ENCODE assay signal across 37 cellular contexts in genomic region chr10:4754143-4754542, GRCh38.
"Had no signal": no experiment of that assay in that cellular context is flagged by ENCODE, and none has a peak within 500 bp of the region (broad histone marks: within the 10 kb centered on the region; RNA-seq: fewer than 3 reads in every experiment).

No MANE protein-coding gene starts in this region.

- H3K36me3 ChIP-seq: adrenal gland, cardiac muscle cell had no signal

- ATAC-seq: activated CD8-positive, alpha-beta T cell treated with anti-CD3 and anti-CD28 coated beads for 36 hours; activated naive CD4-positive, alpha-beta T cell treated with anti-CD3 and anti-CD28 coated beads, Interleukin-2, amount 50 U/mL, for 72 hours; activated T-cell treated with anti-CD3 and anti-CD28 coated beads, Interleukin-2, amount 50 U/mL, for 4 hours; activated T-cell treated with anti-CD3 and anti-CD28 coated beads, Interleukin-2, amount 50 U/mL, for 72 hours; activated T-helper 17 cell treated with anti-CD3 and anti-CD28 coated beads, Interleukin-2, amount 50 U/mL, for 72 hours had no signal

- H3K4me3 Mint-ChIP-seq: activated B cell treated with CpG ODN at 0.5 μM for 24 hours; activated CD4-positive, alpha-beta memory T cell treated with anti-CD3 and anti-CD28 coated beads for 36 hours; activated CD4-positive, alpha-beta T cell treated with anti-CD3 and anti-CD28 coated beads, Interleukin-2, amount 10 ng/mL, durations not matched to agents 24 days and 14 days; activated CD8-positive, alpha-beta T cell treated with anti-CD3 and anti-CD28 coated beads for 36 hours; activated naive CD4-positive, alpha-beta T cell treated with anti-CD3 and anti-CD28 coated beads for 36 hours; activated naive CD8-positive, alpha-beta T cell treated with anti-CD3 and anti-CD28 coated beads for 36 hours; activated T-cell treated with anti-CD3 and anti-CD28 coated beads, Interleukin-2, amount 50 U/mL, for 4 hours; activated T-cell treated with anti-CD3 and anti-CD28 coated beads, Interleukin-2, amount 50 U/mL, for 72 hours; activated T-helper 1 cell treated with anti-CD3 and anti-CD28 coated beads, Interleukin-12 subunit alpha, Interleukin-12 subunit beta, Interleukin-2, Interleukin-4 antibody, amounts not matched to agents 30 ng/mL and 10 ng/mL and 1 ng/mL, durations not matched to agents 14 hours and 24 hours and 36 hours; activated T-helper 17 cell treated with anti-CD3 and anti-CD28 coated beads, Interleukin-2, amount 50 U/mL, for 72 hours; brain; central memory CD8-positive, alpha-beta T cell; T-helper 1 cell treated with Interleukin-12 subunit alpha and Interleukin-12 subunit beta and Interleukin-4 antibody, amounts not matched to agents 30 μg/mL and 1 μg/mL, for 36 hours; T-helper 2 cell treated with Interferon-gamma antibody and Interleukin-4, amounts not matched to agents 5 μg/mL and 100 μg/mL, for 36 hours had no signal

- H3K9me3 ChIP-seq: adrenal gland had no signal

- H3K9me3 Mint-ChIP-seq: activated B cell treated with CpG ODN at 0.5 μM for 24 hours; activated CD4-positive, alpha-beta memory T cell treated with anti-CD3 and anti-CD28 coated beads for 36 hours; activated CD4-positive, alpha-beta T cell treated with anti-CD3 and anti-CD28 coated beads, Interleukin-2, amount 10 ng/mL, durations not matched to agents 24 days and 14 days; activated CD8-positive, alpha-beta T cell treated with anti-CD3 and anti-CD28 coated beads for 36 hours; activated naive CD4-positive, alpha-beta T cell treated with anti-CD3 and anti-CD28 coated beads for 36 hours; activated naive CD4-positive, alpha-beta T cell treated with anti-CD3 and anti-CD28 coated beads, Interleukin-2, amount 50 U/mL, for 72 hours; activated naive CD8-positive, alpha-beta T cell treated with anti-CD3 and anti-CD28 coated beads for 36 hours; activated T-cell treated with anti-CD3 and anti-CD28 coated beads, Interleukin-2, amount 50 U/mL, for 4 hours; activated T-cell treated with anti-CD3 and anti-CD28 coated beads, Interleukin-2, amount 50 U/mL, for 72 hours; activated T-helper 1 cell treated with anti-CD3 and anti-CD28 coated beads, Interleukin-12 subunit alpha, Interleukin-12 subunit beta, Interleukin-2, Interleukin-4 antibody, amounts not matched to agents 30 ng/mL and 10 ng/mL and 1 ng/mL, durations not matched to agents 14 hours and 24 hours and 36 hours; activated T-helper 17 cell treated with anti-CD3 and anti-CD28 coated beads, Interleukin-2, amount 50 U/mL, for 72 hours; central memory CD8-positive, alpha-beta T cell; T-helper 1 cell treated with Interleukin-12 subunit alpha and Interleukin-12 subunit beta and Interleukin-4 antibody, amounts not matched to agents 30 μg/mL and 1 μg/mL, for 36 hours; T-helper 2 cell treated with Interferon-gamma antibody and Interleukin-4, amounts not matched to agents 5 μg/mL and 100 μg/mL, for 36 hours had no signal

- H3K27ac ChIP-seq: adrenal gland, cardiac muscle cell had no signal

- H3K36me3 Mint-ChIP-seq: activated CD4-positive, alpha-beta memory T cell treated with anti-CD3 and anti-CD28 coated beads for 36 hours; activated naive CD4-positive, alpha-beta T cell treated with anti-CD3 and anti-CD28 coated beads, Interleukin-2, amount 50 U/mL, for 72 hours; activated naive CD8-positive, alpha-beta T cell treated with anti-CD3 and anti-CD28 coated beads for 36 hours; brain had no signal

- H3K27me3 ChIP-seq: adrenal gland, cardiac muscle cell had no signal

- H3K4me1 Mint-ChIP-seq: activated B cell treated with CpG ODN at 0.5 μM for 24 hours; activated CD4-positive, alpha-beta T cell treated with anti-CD3 and anti-CD28 coated beads, Interleukin-2, amount 10 ng/mL, durations not matched to agents 24 days and 14 days; activated naive CD8-positive, alpha-beta T cell treated with anti-CD3 and anti-CD28 coated beads for 36 hours; activated T-helper 17 cell treated with anti-CD3 and anti-CD28 coated beads, Interleukin-2, amount 50 U/mL, for 72 hours; central memory CD8-positive, alpha-beta T cell had no signal

- H3K4me3 ChIP-seq: adrenal gland, cardiac muscle cell had no signal

- FAIRE-seq: bronchial epithelial cell, TTC549 had no signal

- H3K27ac Mint-ChIP-seq: activated B cell treated with CpG ODN at 0.5 μM for 24 hours; activated CD4-positive, alpha-beta memory T cell treated with anti-CD3 and anti-CD28 coated beads for 36 hours; activated CD4-positive, alpha-beta T cell treated with anti-CD3 and anti-CD28 coated beads, Interleukin-2, amount 10 ng/mL, durations not matched to agents 24 days and 14 days; activated CD8-positive, alpha-beta T cell treated with anti-CD3 and anti-CD28 coated beads for 36 hours; activated naive CD4-positive, alpha-beta T cell treated with anti-CD3 and anti-CD28 coated beads for 36 hours; activated naive CD4-positive, alpha-beta T cell treated with anti-CD3 and anti-CD28 coated beads, Interleukin-2, amount 50 U/mL, for 72 hours; activated naive CD8-positive, alpha-beta T cell treated with anti-CD3 and anti-CD28 coated beads for 36 hours; activated T-cell treated with anti-CD3 and anti-CD28 coated beads, Interleukin-2, amount 50 U/mL, for 72 hours; activated T-helper 1 cell treated with anti-CD3 and anti-CD28 coated beads, Interleukin-12 subunit alpha, Interleukin-12 subunit beta, Interleukin-2, Interleukin-4 antibody, amounts not matched to agents 30 ng/mL and 10 ng/mL and 1 ng/mL, durations not matched to agents 14 hours and 24 hours and 36 hours; activated T-helper 17 cell treated with anti-CD3 and anti-CD28 coated beads, Interleukin-2, amount 50 U/mL, for 72 hours; brain; T-helper 1 cell treated with Interleukin-12 subunit alpha and Interleukin-12 subunit beta and Interleukin-4 antibody, amounts not matched to agents 30 μg/mL and 1 μg/mL, for 36 hours; T-helper 2 cell treated with Interferon-gamma antibody and Interleukin-4, amounts not matched to agents 5 μg/mL and 100 μg/mL, for 36 hours had no signal

- H3K4me1 ChIP-seq: adrenal gland had no signal

- DNase-seq: activated B cell treated with CpG ODN at 0.5 μM for 24 hours; activated CD4-positive, alpha-beta memory T cell treated with anti-CD3 and anti-CD28 coated beads for 36 hours; activated CD4-positive, alpha-beta T cell treated with anti-CD3 and anti-CD28 coated beads for 4 hours; activated CD4-positive, alpha-beta T cell treated with anti-CD3 and anti-CD28 coated beads, Interleukin-2, amount 10 ng/mL, durations not matched to agents 24 days and 14 days; activated CD4-positive, alpha-beta T cell treated with anti-CD3 and anti-CD28 coated beads, Interleukin-2, amount 50 U/mL, for 1 hour; activated CD4-positive, alpha-beta T cell treated with anti-CD3 and anti-CD28 coated beads, Interleukin-2, amount 50 U/mL, for 4 hours; activated CD4-positive, CD25-positive, alpha-beta regulatory T cell treated with anti-CD3 and anti-CD28 coated beads, Interleukin-2, amount 50 U/mL, for 72 hours; activated CD8-positive, alpha-beta memory T cell treated with anti-CD3 and anti-CD28 coated beads, Interleukin-2, amount 50 U/mL, for 4 hours; activated CD8-positive, alpha-beta T cell treated with anti-CD3 and anti-CD28 coated beads for 36 hours; activated effector memory CD4-positive, alpha-beta T cell treated with anti-CD3 and anti-CD28 coated beads, Interleukin-2, amount 50 U/mL, for 16 hours; activated gamma-delta T cell treated with Interleukin-2 at 50 U/mL for 16 hours; activated naive CD4-positive, alpha-beta T cell; activated naive CD4-positive, alpha-beta T cell treated with anti-CD3 and anti-CD28 coated beads for 36 hours; activated naive CD4-positive, alpha-beta T cell treated with anti-CD3 and anti-CD28 coated beads, Interleukin-2, amount 50 U/mL, for 16 hours; activated naive CD8-positive, alpha-beta T cell treated with anti-CD3 and anti-CD28 coated beads for 36 hours; activated T-cell treated with anti-CD3 and anti-CD28 coated beads for 4 hours; activated T-cell treated with anti-CD3 and anti-CD28 coated beads, Interleukin-2, amount 50 U/mL, for 1 hour; activated T-cell treated with anti-CD3 and anti-CD28 coated beads, Interleukin-2, amount 50 U/mL, for 4 hours; activated T-cell treated with anti-CD3 and anti-CD28 coated beads, Interleukin-2, amount 50 U/mL, for 72 hours; adrenal gland; amniotic stem cell; aorta; caudate nucleus; cerebellar nuclear complex; T-helper 1 cell; T-helper 2 cell; T-helper 9 cell had no signal
